In the genomic region with DNA sequence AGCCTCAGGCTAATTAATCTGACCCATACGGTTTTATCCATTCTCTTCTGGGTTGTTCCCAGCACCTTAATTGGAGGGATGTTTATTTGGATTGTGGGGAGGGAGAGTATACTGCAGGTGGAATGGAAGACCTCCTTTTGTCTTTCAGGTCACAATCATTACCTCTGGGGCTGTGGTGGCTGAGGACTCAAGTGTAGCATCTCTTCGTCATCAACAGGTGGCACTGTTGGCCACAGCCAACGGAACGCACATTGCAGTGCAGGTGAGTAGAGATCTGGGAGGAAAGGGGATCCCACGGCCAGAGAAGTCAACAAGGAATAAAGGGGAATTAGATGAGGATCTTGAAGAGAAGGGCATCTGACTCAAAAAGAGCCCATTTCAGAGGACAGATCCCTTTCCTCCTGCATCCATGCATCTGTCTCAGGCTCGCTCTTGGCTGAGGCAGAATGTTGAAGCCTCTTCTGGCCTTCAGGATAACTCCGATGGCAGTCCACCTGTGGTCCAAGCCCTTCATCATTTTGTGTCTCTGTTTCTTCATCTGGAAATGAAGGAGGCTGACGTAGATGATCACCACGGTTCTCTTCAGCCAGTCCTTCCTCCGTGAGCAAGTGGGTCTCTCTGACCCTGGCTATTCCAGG, we compare ENCODE assay signal across 8 cellular contexts. TPM values are rescaled to one million over a fixed set of nuclear protein-coding genes. Genes with fewer than 3 reads are reported as not detected.
A peak's percentile ranks its signal among the peaks of the same experiment; 100 is the strongest.
DNase-seq lines count a peak whose midpoint lies in the region; ATAC-seq and TF ChIP-seq lines count a peak whose summit lies in the region.

No MANE protein-coding gene starts in this region.

- H3K9me3 ChIP-seq in gastroesophageal sphincter (no peaks in the 10 kb centered on the region), psoas muscle (no peaks in the 10 kb centered on the region)

- H3K4me1 Mint-ChIP-seq in activated T-cell treated with anti-CD3 and anti-CD28 coated beads, Interleukin-2, amount 50 U/mL, for 72 hours (ENCODE audit: low read depth) = peaks cover 14% of the 10 kb centered on the region

- DNase-seq in AG09309 (ENCODE audit: low read depth) (no peak), NCI-H69 (lab: John Stamatoyannopoulos, UW) (peak; percentile 89), psoas muscle (peak; percentile 24 to 70), middle frontal gyrus (ENCODE audit: extremely low spot score, low spot score) (no peak), NCI-H2107 treated with DMSO at 0.1 percent for 48 hours (lab: John Stamatoyannopoulos, UW; ENCODE audit: unreplicated experiment) (no peak)
- peak; percentile 47 to 53 for DNase-seq in activated T-cell treated with anti-CD3 and anti-CD28 coated beads, Interleukin-2, amount 50 U/mL, for 72 hours

- H3K9me3 Mint-ChIP-seq in activated T-cell treated with anti-CD3 and anti-CD28 coated beads, Interleukin-2, amount 50 U/mL, for 72 hours = no peaks in the 10 kb centered on the region

- H3K27me3 ChIP-seq in gastroesophageal sphincter (no peaks in the 10 kb centered on the region), psoas muscle (ENCODE audit: insufficient read depth in 3 of 3, low read length in 2 of 3) (no peaks in the 10 kb centered on the region)

- H3K27ac ChIP-seq in gastroesophageal sphincter (no peak overlapping the region), psoas muscle (peak overlapping the region; percentile 3)

- H3K4me1 ChIP-seq in gastroesophageal sphincter = peaks cover 0 to 16% (median 6%) of the 10 kb centered on the region in 3 donors
- H3K4me1 ChIP-seq in psoas muscle = peaks cover 9% of the 10 kb centered on the region

- ATAC-seq in GM18868 (IDR thresholded peaks at IDR 0.05; ENCODE audit: unreplicated experiment) (peak; percentile 33), gastroesophageal sphincter (no peak), psoas muscle (peak; percentile 59 to 83 (median 72))
- ATAC-seq in activated T-cell treated with anti-CD3 and anti-CD28 coated beads, Interleukin-2, amount 50 U/mL, for 72 hours (replicated peaks in 1 of 2) = no peak

- H3K27me3 Mint-ChIP-seq in activated T-cell treated with anti-CD3 and anti-CD28 coated beads, Interleukin-2, amount 50 U/mL, for 72 hours (ENCODE audit: low read depth) = no peaks in the 10 kb centered on the region

- H3K36me3 Mint-ChIP-seq in activated T-cell treated with anti-CD3 and anti-CD28 coated beads, Interleukin-2, amount 50 U/mL, for 72 hours (ENCODE audit: insufficient read depth in 2 of 2) = peaks cover 2 to 4% of the 10 kb centered on the region in 2 donors

- TF ChIP-seq CTCF in AG09309 (IDR thresholded peaks at IDR 0.05; ENCODE audit: control insufficient read depth, insufficient read depth, low read depth, low read length, missing control alignments) = peak; percentile 76
- peak in 3 of 4 experiments; percentile 53 to 70 (median 68) for TF ChIP-seq CTCF in gastroesophageal sphincter (IDR thresholded peaks at IDR 0.05)
- peak; percentile 67 for TF ChIP-seq CTCF in psoas muscle (IDR thresholded peaks at IDR 0.05)

- H3K36me3 ChIP-seq in gastroesophageal sphincter = peaks cover 0 to 71% of the 10 kb centered on the region in 2 donors
- H3K36me3 ChIP-seq in psoas muscle (ENCODE audit: insufficient read depth in 1 of 2, low read depth in 1 of 2) = peaks cover 2 to 62% of the 10 kb centered on the region in 2 donors

- TF ChIP-seq EP300 in gastroesophageal sphincter (IDR thresholded peaks at IDR 0.05) = no peak

- 31 to 48% methylated on average over 5 to 9 of the region's 10 CpGs for WGBS in gastroesophageal sphincter (ENCODE audit: low coverage in 1 of 2), 2 donors
- 59 to 62% (median 59%) methylated on average over 10 of the region's 10 CpGs for WGBS in psoas muscle, 3 donors

- no peak overlapping the region for H3K4me3 ChIP-seq in AG09309 (ENCODE audit: control insufficient read depth, low read depth, low read length)
- no peak overlapping the region for H3K4me3 ChIP-seq in gastroesophageal sphincter
- H3K4me3 ChIP-seq in psoas muscle = no peak overlapping the region

- no peak overlapping the region for H3K27ac Mint-ChIP-seq in activated T-cell treated with anti-CD3 and anti-CD28 coated beads, Interleukin-2, amount 50 U/mL, for 72 hours

- H3K4me3 Mint-ChIP-seq in activated T-cell treated with anti-CD3 and anti-CD28 coated beads, Interleukin-2, amount 50 U/mL, for 72 hours = no peak overlapping the region

- intact Hi-C loops in psoas muscle (cut with DNase I) = loop anchor here (5.0 to 10.0 kb wide), 2 partner anchors 158 to 260 kb away; partner anchors contain the start of gene FANCE (in 1 of the 2)

- no peak for TF ChIP-seq POLR2A in gastroesophageal sphincter (IDR thresholded peaks at IDR 0.05)

RNA-seq across cellular contexts. Expression of gene DEF6, which starts 3.2 kb away (rescaled TPM):
- 100 to 1,000 TPM; 108 to 127 TPM for total RNA-seq in activated T-cell treated with anti-CD3 and anti-CD28 coated beads, Interleukin-2, amount 50 U/mL, for 72 hours
- 1 to 10 TPM in 3 of 4 donors, under 1 TPM in 1; 0.78 to 4.6 (median 4.3) TPM for total RNA-seq in gastroesophageal sphincter
- total RNA-seq in psoas muscle = 1 to 10 TPM in 1 of 4 donors, under 1 TPM in 3; 0.46 to 1.6 (median 0.64) TPM
- 1 to 10 TPM in 1 of 3 donors, under 1 TPM in 2; 0.43 to 1.3 (median 0.69) TPM for polyA plus RNA-seq in psoas muscle

RNA-seq across cellular contexts. Expression of gene ZNF76, which starts 34.9 kb away (rescaled TPM):
- total RNA-seq in activated T-cell treated with anti-CD3 and anti-CD28 coated beads, Interleukin-2, amount 50 U/mL, for 72 hours = 10 to 100 TPM; 52.1 to 55.9 TPM
- total RNA-seq in gastroesophageal sphincter (10 to 100 TPM; 21.3 to 46.9 (median 40.1) TPM), psoas muscle (10 to 100 TPM; 17.9 to 25.0 (median 22.5) TPM)
- 10 to 100 TPM; 22.3 to 37.3 (median 24.6) TPM for polyA plus RNA-seq in psoas muscle

RNA-seq across cellular contexts. Expression of gene PPARD, which starts 47.9 kb away (rescaled TPM):
- 10 to 100 TPM; 24.1 to 27.9 TPM for total RNA-seq in activated T-cell treated with anti-CD3 and anti-CD28 coated beads, Interleukin-2, amount 50 U/mL, for 72 hours
- total RNA-seq in gastroesophageal sphincter (10 to 100 TPM; 10.3 to 16.0 (median 13.3) TPM), psoas muscle (10 to 100 TPM; 19.4 to 47.2 (median 38.4) TPM)
- 100 to 1,000 TPM in 1 of 3 donors, 10 to 100 TPM in 2; 13.5 to 187 (median 25.0) TPM for polyA plus RNA-seq in psoas muscle

Comparison
In these comparisons a context has a peak if more than half of its experiments do, and no peak if none do; other contexts are left out.
1. DNase-seq: peak in NCI-H69 (single experiment), activated T-cell treated with anti-CD3 and anti-CD28 coated beads, Interleukin-2, amount 50 U/mL, for 72 hours (2 of 2) and psoas muscle (2 of 2); none in AG09309 (single experiment), middle frontal gyrus (single experiment) and NCI-H2107 treated with DMSO at 0.1 percent for 48 hours (single experiment).
2. ATAC-seq: peak in GM18868 (single experiment) and psoas muscle (4 of 4); none in activated T-cell treated with anti-CD3 and anti-CD28 coated beads, Interleukin-2, amount 50 U/mL, for 72 hours (0 of 2) and gastroesophageal sphincter (single experiment).
3. RNA of gene DEF6, which starts 3.2 kb away (total RNA-seq): 108 to 127 TPM in activated T-cell treated with anti-CD3 and anti-CD28 coated beads, Interleukin-2, amount 50 U/mL, for 72 hours; 0.78 to 4.6 TPM in gastroesophageal sphincter and 0.46 to 1.6 TPM in psoas muscle; every median in the first group is over 10 times any median in the second.
4. Peak in every context shown above with its lines, with median percentiles within 50 percentile points of each other: CTCF ChIP-seq.